In genomic region chr9:104177676-104178075, GRCh38 we compare ENCODE assay signal across 13 cellular contexts.
A peak's percentile ranks its signal among the peaks of the same experiment; 100 is the strongest.
DNase-seq lines count a peak whose midpoint lies in the region; ATAC-seq and TF ChIP-seq lines count a peak whose summit lies in the region.
"Had no signal": no experiment of that assay in that cellular context is flagged by ENCODE, and none has a peak within 500 bp of the region (broad histone marks: within the 10 kb centered on the region; RNA-seq: fewer than 3 reads in every experiment).

No MANE protein-coding gene starts in this region.

- H3K36me3 Mint-ChIP-seq in type B pancreatic cell: no peaks in the 10 kb centered on the region
- H3K36me3 Mint-ChIP-seq: activated naive CD8-positive, alpha-beta T cell treated with anti-CD3 and anti-CD28 coated beads, Interleukin-2, amount 10 ng/mL, durations not matched to agents 7 days and 5 days; mesothelial cell of epicardium had no signal

- no peaks in the 10 kb centered on the region for H3K9me3 Mint-ChIP-seq in type B pancreatic cell
- H3K9me3 Mint-ChIP-seq: activated naive CD8-positive, alpha-beta T cell treated with anti-CD3 and anti-CD28 coated beads, Interleukin-2, amount 10 ng/mL, durations not matched to agents 7 days and 5 days; mesothelial cell of epicardium had no signal

- no peak for TF ChIP-seq CTCF in thyroid gland (IDR thresholded peaks at IDR 0.05)
- no peak for TF ChIP-seq CTCF in type B pancreatic cell (conservative IDR thresholded peaks at IDR 0.05)

- no peaks in the 10 kb centered on the region for H3K79me2 ChIP-seq in GM23248 (ENCODE audit: insufficient read depth)

- H3K36me3 ChIP-seq in GM23248 (ENCODE audit: low read depth) (no peaks in the 10 kb centered on the region), thyroid gland (no peaks in the 10 kb centered on the region)

- no peak overlapping the region for H3K27ac ChIP-seq in GM23248
- H3K27ac ChIP-seq in thyroid gland: no peak overlapping the region

- no peaks in the 10 kb centered on the region for H3K4me1 Mint-ChIP-seq in type B pancreatic cell (ENCODE audit: unreplicated experiment)
- H3K4me1 Mint-ChIP-seq: activated naive CD8-positive, alpha-beta T cell treated with anti-CD3 and anti-CD28 coated beads, Interleukin-2, amount 10 ng/mL, durations not matched to agents 7 days and 5 days; mesothelial cell of epicardium had no signal

- H3K27me3 Mint-ChIP-seq in type B pancreatic cell: no peaks in the 10 kb centered on the region
- H3K27me3 Mint-ChIP-seq: activated naive CD8-positive, alpha-beta T cell treated with anti-CD3 and anti-CD28 coated beads, Interleukin-2, amount 10 ng/mL, durations not matched to agents 7 days and 5 days had no signal

- H3K9me2 ChIP-seq in GM23248 (ENCODE audit: insufficient read depth): no peaks in the 10 kb centered on the region

- no peaks in the 10 kb centered on the region for H3F3A ChIP-seq in GM23248 (ENCODE audit: insufficient read depth)

- ATAC-seq in GM18519 (IDR thresholded peaks at IDR 0.05; ENCODE audit: low FRiP score, unreplicated experiment) (peak; percentile 93), GM21381 (IDR thresholded peaks at IDR 0.05; ENCODE audit: unreplicated experiment) (peak; percentile 92), HG02938 (IDR thresholded peaks at IDR 0.05; ENCODE audit: unreplicated experiment) (peak; percentile 96), HG03457 (IDR thresholded peaks at IDR 0.05; ENCODE audit: unreplicated experiment) (peak; percentile 96), HG02623 (IDR thresholded peaks at IDR 0.05; ENCODE audit: unreplicated experiment) (no peak)
- ATAC-seq: Panc1 had no signal

- H3K4me2 ChIP-seq in GM23248 (ENCODE audit: unreplicated experiment): no peak overlapping the region

- H3K4me3 Mint-ChIP-seq in type B pancreatic cell: no peak overlapping the region
- H3K4me3 Mint-ChIP-seq: activated naive CD8-positive, alpha-beta T cell treated with anti-CD3 and anti-CD28 coated beads, Interleukin-2, amount 10 ng/mL, durations not matched to agents 7 days and 5 days; mesothelial cell of epicardium had no signal

- H4K20me1 ChIP-seq in GM23248 (ENCODE audit: insufficient read depth): no peaks in the 10 kb centered on the region

- in situ Hi-C loops in GM23248 (cut with MboI): no loop called here

- DNase-seq in GM23248: no peak
- DNase-seq in thyroid gland: no peak
- no peak for DNase-seq in type B pancreatic cell (ENCODE audit: extremely low spot score, unreplicated experiment)
- DNase-seq: activated CD4-positive, alpha-beta T cell treated with anti-CD3 and anti-CD28 coated beads, Interleukin-2, amount 50 U/mL, for 1 hour; activated naive CD8-positive, alpha-beta T cell treated with anti-CD3 and anti-CD28 coated beads, Interleukin-2, amount 10 ng/mL, durations not matched to agents 7 days and 5 days; effector CD4-positive, alpha-beta T cell had no signal

- TF ChIP-seq POLR2A in thyroid gland (IDR thresholded peaks at IDR 0.05): no peak

- no peak overlapping the region for H3K9ac ChIP-seq in GM23248

- H3K27me3 ChIP-seq in GM23248 (replicated peaks; ENCODE audit: insufficient read depth): no peaks in the 10 kb centered on the region
- H3K27me3 ChIP-seq in thyroid gland: no peaks in the 10 kb centered on the region

- H3K4me1 ChIP-seq in GM23248 (ENCODE audit: insufficient read depth) (no peaks in the 10 kb centered on the region), thyroid gland (no peaks in the 10 kb centered on the region)

- H2AFZ ChIP-seq in GM23248: no peak overlapping the region

- no peak overlapping the region for H3K27ac Mint-ChIP-seq in type B pancreatic cell
- H3K27ac Mint-ChIP-seq: activated naive CD8-positive, alpha-beta T cell treated with anti-CD3 and anti-CD28 coated beads, Interleukin-2, amount 10 ng/mL, durations not matched to agents 7 days and 5 days; mesothelial cell of epicardium had no signal

- H3K9me3 ChIP-seq in GM23248 (ENCODE audit: low read depth) (no peaks in the 10 kb centered on the region), thyroid gland (no peaks in the 10 kb centered on the region)

- intact Hi-C loops in thyroid gland (cut with DNase I): loop anchor here (5.0 kb wide), 1 partner anchor 210 kb away; no protein-coding TSS in a partner anchor

- H3K4me3 ChIP-seq in GM23248 (no peak overlapping the region), thyroid gland (replicated peaks in 1 of 3) (no peak overlapping the region)
